In the genomic region with DNA sequence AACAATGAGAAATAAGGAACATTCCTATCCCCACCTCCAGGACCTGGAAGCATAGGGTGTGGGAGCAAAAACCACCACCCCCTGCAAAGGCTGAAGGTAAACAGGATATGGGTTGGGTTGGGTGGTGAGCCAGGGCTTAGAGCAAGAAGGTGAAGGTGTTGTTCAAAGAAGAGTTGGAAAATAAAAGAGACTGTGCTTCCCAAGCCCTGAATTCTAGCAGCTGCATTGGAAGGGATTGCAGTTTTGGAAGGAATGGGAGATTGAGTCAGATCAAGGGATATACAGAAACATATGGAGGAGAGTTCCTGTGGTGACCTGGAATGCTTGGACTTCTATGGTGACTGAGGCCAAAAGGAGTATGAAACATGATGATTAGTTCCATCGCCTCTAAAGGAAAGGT, we compare ENCODE assay signal across 1 cellular context.
A peak's percentile ranks its signal among the peaks of the same experiment; 100 is the strongest.
TF ChIP-seq lines count a peak whose summit lies in the region.

No MANE protein-coding gene starts in this region.

TF ChIP-seq in HCT116, 20 proteins besides CTCF, POLR2A, EP300 and RAD21 (continued from another document):
- peak; percentile 54; the same call in 1 of the 2 replicates for TF ChIP-seq POLR2AphosphoS5 (IDR thresholded peaks at IDR 0.05; ENCODE audit: low read depth, low read length)
- TF ChIP-seq SRF (IDR thresholded peaks at IDR 0.05; ENCODE audit: low read depth): no peak; the same call in 1 of the 2 replicates
- TF ChIP-seq, protein P1, sequence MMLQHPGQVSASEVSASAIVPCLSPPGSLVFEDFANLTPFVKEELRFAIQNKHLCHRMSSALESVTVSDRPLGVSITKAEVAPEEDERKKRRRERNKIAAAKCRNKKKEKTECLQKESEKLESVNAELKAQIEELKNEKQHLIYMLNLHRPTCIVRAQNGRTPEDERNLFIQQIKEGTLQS (IDR thresholded peaks at IDR 0.05): no peak
- TF ChIP-seq JUND (IDR thresholded peaks at IDR 0.05): peak; percentile 54
- no peak for TF ChIP-seq ELF1 (IDR thresholded peaks at IDR 0.05; ENCODE audit: borderline replicate concordance, low read depth)
- TF ChIP-seq EGR1 (IDR thresholded peaks at IDR 0.05; ENCODE audit: low read depth): 0 out of 2 replicates have a peak, but pooled peaks have one; percentile 8
- peak; percentile 21 for TF ChIP-seq YY1 (IDR thresholded peaks at IDR 0.05; ENCODE audit: extremely low read depth, insufficient replicate concordance, low read depth, low read length)
- TF ChIP-seq, protein P2, sequence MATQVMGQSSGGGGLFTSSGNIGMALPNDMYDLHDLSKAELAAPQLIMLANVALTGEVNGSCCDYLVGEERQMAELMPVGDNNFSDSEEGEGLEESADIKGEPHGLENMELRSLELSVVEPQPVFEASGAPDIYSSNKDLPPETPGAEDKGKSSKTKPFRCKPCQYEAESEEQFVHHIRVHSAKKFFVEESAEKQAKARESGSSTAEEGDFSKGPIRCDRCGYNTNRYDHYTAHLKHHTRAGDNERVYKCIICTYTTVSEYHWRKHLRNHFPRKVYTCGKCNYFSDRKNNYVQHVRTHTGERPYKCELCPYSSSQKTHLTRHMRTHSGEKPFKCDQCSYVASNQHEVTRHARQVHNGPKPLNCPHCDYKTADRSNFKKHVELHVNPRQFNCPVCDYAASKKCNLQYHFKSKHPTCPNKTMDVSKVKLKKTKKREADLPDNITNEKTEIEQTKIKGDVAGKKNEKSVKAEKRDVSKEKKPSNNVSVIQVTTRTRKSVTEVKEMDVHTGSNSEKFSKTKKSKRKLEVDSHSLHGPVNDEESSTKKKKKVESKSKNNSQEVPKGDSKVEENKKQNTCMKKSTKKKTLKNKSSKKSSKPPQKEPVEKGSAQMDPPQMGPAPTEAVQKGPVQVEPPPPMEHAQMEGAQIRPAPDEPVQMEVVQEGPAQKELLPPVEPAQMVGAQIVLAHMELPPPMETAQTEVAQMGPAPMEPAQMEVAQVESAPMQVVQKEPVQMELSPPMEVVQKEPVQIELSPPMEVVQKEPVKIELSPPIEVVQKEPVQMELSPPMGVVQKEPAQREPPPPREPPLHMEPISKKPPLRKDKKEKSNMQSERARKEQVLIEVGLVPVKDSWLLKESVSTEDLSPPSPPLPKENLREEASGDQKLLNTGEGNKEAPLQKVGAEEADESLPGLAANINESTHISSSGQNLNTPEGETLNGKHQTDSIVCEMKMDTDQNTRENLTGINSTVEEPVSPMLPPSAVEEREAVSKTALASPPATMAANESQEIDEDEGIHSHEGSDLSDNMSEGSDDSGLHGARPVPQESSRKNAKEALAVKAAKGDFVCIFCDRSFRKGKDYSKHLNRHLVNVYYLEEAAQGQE (IDR thresholded peaks at IDR 0.05; ENCODE audit: low read depth): no peak
- TF ChIP-seq CBX3 (IDR thresholded peaks at IDR 0.05; ENCODE audit: low read depth): no peak; the same call in 1 of the 2 replicates
- TF ChIP-seq EZH2phosphoT487 (IDR thresholded peaks at IDR 0.05; ENCODE audit: borderline replicate concordance): no peak
- TF ChIP-seq TCF7L2 (IDR thresholded peaks at IDR 0.05; ENCODE audit: borderline replicate concordance, extremely low read depth, insufficient read depth, insufficient read length): no peak
- TF ChIP-seq, protein P3, sequence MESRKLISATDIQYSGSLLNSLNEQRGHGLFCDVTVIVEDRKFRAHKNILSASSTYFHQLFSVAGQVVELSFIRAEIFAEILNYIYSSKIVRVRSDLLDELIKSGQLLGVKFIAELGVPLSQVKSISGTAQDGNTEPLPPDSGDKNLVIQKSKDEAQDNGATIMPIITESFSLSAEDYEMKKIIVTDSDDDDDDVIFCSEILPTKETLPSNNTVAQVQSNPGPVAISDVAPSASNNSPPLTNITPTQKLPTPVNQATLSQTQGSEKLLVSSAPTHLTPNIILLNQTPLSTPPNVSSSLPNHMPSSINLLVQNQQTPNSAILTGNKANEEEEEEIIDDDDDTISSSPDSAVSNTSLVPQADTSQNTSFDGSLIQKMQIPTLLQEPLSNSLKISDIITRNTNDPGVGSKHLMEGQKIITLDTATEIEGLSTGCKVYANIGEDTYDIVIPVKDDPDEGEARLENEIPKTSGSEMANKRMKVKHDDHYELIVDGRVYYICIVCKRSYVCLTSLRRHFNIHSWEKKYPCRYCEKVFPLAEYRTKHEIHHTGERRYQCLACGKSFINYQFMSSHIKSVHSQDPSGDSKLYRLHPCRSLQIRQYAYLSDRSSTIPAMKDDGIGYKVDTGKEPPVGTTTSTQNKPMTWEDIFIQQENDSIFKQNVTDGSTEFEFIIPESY (IDR thresholded peaks at IDR 0.05; ENCODE audit: extremely low read depth, insufficient replicate concordance, low read length): no peak
